In genomic region chr5:116577064-116577788, GRCh38 we compare ENCODE assay signal across 11 cellular contexts. TPM values are rescaled to one million over a fixed set of nuclear protein-coding genes. Genes with fewer than 3 reads are reported as not detected.
A peak's percentile ranks its signal among the peaks of the same experiment; 100 is the strongest.
DNase-seq lines count a peak whose midpoint lies in the region; ATAC-seq and TF ChIP-seq lines count a peak whose summit lies in the region.
"Had no signal": no experiment of that assay in that cellular context is flagged by ENCODE, and none has a peak within 500 bp of the region (broad histone marks: within the 10 kb centered on the region; RNA-seq: fewer than 3 reads in every experiment).

No MANE protein-coding gene starts in this region.

- H3K4me2 ChIP-seq in hepatocyte, result no peak overlapping the region

- TF ChIP-seq POLR2A in vagina (IDR thresholded peaks at IDR 0.05), result no peak

- no peaks in the 10 kb centered on the region for H3K9me2 ChIP-seq in hepatocyte (replicated peaks; ENCODE audit: insufficient read depth)

- ATAC-seq in GM19328 (IDR thresholded peaks at IDR 0.05; ENCODE audit: unreplicated experiment) (peak; percentile 43), HG03025 (IDR thresholded peaks at IDR 0.05; ENCODE audit: low FRiP score, unreplicated experiment) (peak; percentile 50), lower lobe of right lung (no peak)
- ATAC-seq in activated CD8-positive, alpha-beta T cell treated with anti-CD3 and anti-CD28 coated beads for 36 hours, result peak; percentile 49

- H3K36me3 Mint-ChIP-seq in activated CD8-positive, alpha-beta T cell treated with anti-CD3 and anti-CD28 coated beads for 36 hours (ENCODE audit: low read depth), result no peaks in the 10 kb centered on the region

- H3K9me3 ChIP-seq in ES-I3 (ENCODE audit: control insufficient read depth, insufficient read depth, low read length) (no peaks in the 10 kb centered on the region), lower lobe of right lung (no peaks in the 10 kb centered on the region), vagina (no peaks in the 10 kb centered on the region), hepatocyte (ENCODE audit: low read depth) (no peaks in the 10 kb centered on the region)

- H3K9ac ChIP-seq in ES-I3 (ENCODE audit: low read depth, low read length), result peak overlapping the region; percentile 85; the same call in 1 of the 2 replicates

- no peaks in the 10 kb centered on the region for H4K20me1 ChIP-seq in hepatocyte (ENCODE audit: insufficient read depth, poor library complexity, severe bottlenecking)

- peak; percentile 37 for DNase-seq in activated CD8-positive, alpha-beta T cell treated with anti-CD3 and anti-CD28 coated beads for 36 hours
- DNase-seq in lower lobe of right lung (no peak), vagina (ENCODE audit: extremely low spot score in 2 of 2) (no peak), hepatocyte (ENCODE audit: low spot score) (no peak), HEK293T (ENCODE audit: extremely low spot score) (no peak)
- DNase-seq: activated CD8-positive, alpha-beta memory T cell treated with anti-CD3 and anti-CD28 coated beads for 24 hours; COR-L47; stimulated activated naive CD4-positive, alpha-beta T cell had no signal

- H3K27ac ChIP-seq in lower lobe of right lung, result no peak overlapping the region
- no peak overlapping the region for H3K27ac ChIP-seq in vagina
- no peak overlapping the region for H3K27ac ChIP-seq in hepatocyte

- H3K27ac Mint-ChIP-seq in activated CD8-positive, alpha-beta T cell treated with anti-CD3 and anti-CD28 coated beads for 36 hours, result no peak overlapping the region

- no peak for TF ChIP-seq CTCF in activated CD8-positive, alpha-beta T cell treated with anti-CD3 and anti-CD28 coated beads for 36 hours (IDR thresholded peaks at IDR 0.05)
- TF ChIP-seq CTCF in lower lobe of right lung (IDR thresholded peaks at IDR 0.05) (no peak), vagina (IDR thresholded peaks at IDR 0.05) (no peak), hepatocyte (IDR thresholded peaks at IDR 0.05; ENCODE audit: poor library complexity) (no peak)

- no peak overlapping the region for H2AFZ ChIP-seq in hepatocyte

- intact Hi-C loops in activated CD8-positive, alpha-beta T cell treated with anti-CD3 and anti-CD28 coated beads for 36 hours (cut with micrococcal nuclease), result loop anchor here (5.0 kb wide), 1 partner anchor 370 kb away; no protein-coding TSS in a partner anchor
- intact Hi-C loops in lower lobe of right lung (cut with DNase I) (no loop called here), vagina (cut with DNase I) (no loop called here)

- POLR2A ChIA-PET in activated CD8-positive, alpha-beta T cell treated with anti-CD3 and anti-CD28 coated beads for 36 hours (lab: Charles Lee), result no interaction called here
- POLR2A ChIA-PET in HEK293T (lab: Yijun Ruan, JAX), result interaction anchor here (0.7 to 2.5 kb wide), 2 partner anchors 8 to 264 kb away, joined by 3 to 7 read pairs; no protein-coding TSS in a partner anchor

- H3K4me3 Mint-ChIP-seq in activated CD8-positive, alpha-beta T cell treated with anti-CD3 and anti-CD28 coated beads for 36 hours, result no peak overlapping the region

- 81% methylated on average over 12 of the region's 12 CpGs for WGBS in hepatocyte (ENCODE audit: low lambda C conversion rate, missing lambda C conversion rate)

- peaks cover 27% of the 10 kb centered on the region for H3K4me1 Mint-ChIP-seq in activated CD8-positive, alpha-beta T cell treated with anti-CD3 and anti-CD28 coated beads for 36 hours (ENCODE audit: low read depth)

- H3K27me3 ChIP-seq in lower lobe of right lung (ENCODE audit: low read depth) (peaks cover 37% of the 10 kb centered on the region), vagina (no peaks in the 10 kb centered on the region), hepatocyte (no peaks in the 10 kb centered on the region)

- H3K9me3 Mint-ChIP-seq in activated CD8-positive, alpha-beta T cell treated with anti-CD3 and anti-CD28 coated beads for 36 hours, result no peaks in the 10 kb centered on the region

- H3K4me3 ChIP-seq in lower lobe of right lung (no peak overlapping the region), vagina (no peak overlapping the region), hepatocyte (no peak overlapping the region)

- 0 out of 2 replicates have a peak, but pooled peaks cover 2% of the 10 kb centered on the region for H3K36me3 ChIP-seq in ES-I3 (ENCODE audit: insufficient read depth, low read length)
- no peaks in the 10 kb centered on the region for H3K36me3 ChIP-seq in lower lobe of right lung
- H3K36me3 ChIP-seq in vagina, result no peaks in the 10 kb centered on the region
- no peaks in the 10 kb centered on the region for H3K36me3 ChIP-seq in hepatocyte (replicated peaks; ENCODE audit: insufficient read depth, low read depth)

- CTCF ChIA-PET in activated CD8-positive, alpha-beta T cell treated with anti-CD3 and anti-CD28 coated beads for 36 hours (lab: Charles Lee), result interaction anchor here (1.3 to 2.3 kb wide), 4 partner anchors 20 to 371 kb away, joined by 3 to 7 read pairs (median 4); no protein-coding TSS in a partner anchor
- CTCF ChIA-PET in HEK293T (lab: Yijun Ruan, JAX), result interaction anchor here (1.1 to 1.8 kb wide), 4 partner anchors 16 to 371 kb away, joined by 3 to 4 read pairs (median 3); no protein-coding TSS in a partner anchor

- peaks cover 64% of the 10 kb centered on the region for H3K27me3 Mint-ChIP-seq in activated CD8-positive, alpha-beta T cell treated with anti-CD3 and anti-CD28 coated beads for 36 hours

- peaks cover 22% of the 10 kb centered on the region for H3K79me2 ChIP-seq in hepatocyte

- H3K4me1 ChIP-seq in ES-I3 (ENCODE audit: insufficient read depth, low read length) (peaks cover 23% of the 10 kb centered on the region), lower lobe of right lung (peaks cover 41% of the 10 kb centered on the region), vagina (peaks cover 16% of the 10 kb centered on the region), hepatocyte (ENCODE audit: insufficient read depth) (no peaks in the 10 kb centered on the region)

TF ChIP-seq in HEK293T, 16 proteins besides CTCF, POLR2A, EP300 and RAD21:
- TF ChIP-seq ARNT (IDR thresholded peaks at IDR 0.05), result no peak

RNA-seq across cellular contexts. Expression of gene SEMA6A, which starts 2.6 kb away (rescaled TPM):
- total RNA-seq in activated CD8-positive, alpha-beta T cell treated with anti-CD3 and anti-CD28 coated beads for 36 hours, result not detected
- 44.3 TPM for total RNA-seq in lower lobe of right lung
- 28.7 TPM for total RNA-seq in vagina
- total RNA-seq in hepatocyte, result 50.0 and 68.6 TPM in 2 replicates
- 35.8 and 38.2 TPM in 2 replicates for polyA plus RNA-seq in hepatocyte

Comparison
In these comparisons a context has a peak if more than half of its experiments do, and no peak if none do; other contexts are left out.
1. ATAC-seq: peak in GM19328 (single experiment), HG03025 (single experiment) and activated CD8-positive, alpha-beta T cell treated with anti-CD3 and anti-CD28 coated beads for 36 hours (single experiment); none in lower lobe of right lung (0 of 2).
2. RNA of gene SEMA6A, which starts 2.6 kb away (total RNA-seq): 50.0 to 68.6 TPM in hepatocyte, 44.3 TPM in lower lobe of right lung (single experiment) and 28.7 TPM in vagina (single experiment); not detected in activated CD8-positive, alpha-beta T cell treated with anti-CD3 and anti-CD28 coated beads for 36 hours; every median in the first group is over 10 times any median in the second.